17 cellular contexts compared by ENCODE assay signal in genomic region chr2:20186855-20187187, GRCh38. TPM values are rescaled to one million over a fixed set of nuclear protein-coding genes. Genes with fewer than 3 reads are reported as not detected.
DNase-seq lines count a peak whose midpoint lies in the region; ATAC-seq and TF ChIP-seq lines count a peak whose summit lies in the region.
"Had no signal": no experiment of that assay in that cellular context is flagged by ENCODE, and none has a peak within 500 bp of the region (broad histone marks: within the 10 kb centered on the region; RNA-seq: fewer than 3 reads in every experiment).

No MANE protein-coding gene starts in this region.

- peak overlapping the region; percentile 56 to 75 (median 64); a peak in 21 of 22 replicates for H3K9ac ChIP-seq in BLaER1 treated with 17β-estradiol and CSF1 and Interleukin-3, amounts not matched to agents 10 nM and 100 nM

- H3K27me3 ChIP-seq in BLaER1 treated with 17β-estradiol and CSF1 and Interleukin-3, amounts not matched to agents 10 nM and 100 nM, result no peaks in the 10 kb centered on the region
- H3K27me3 ChIP-seq in hepatocyte, result no peaks in the 10 kb centered on the region
- no peaks in the 10 kb centered on the region for H3K27me3 ChIP-seq in osteoblast (ENCODE audit: insufficient read depth, low read length)
- no peaks in the 10 kb centered on the region for H3K27me3 ChIP-seq in prostate gland (replicated peaks; ENCODE audit: insufficient read depth)
- H3K27me3 ChIP-seq: pancreas, uterus had no signal

- DNase-seq in OCI-M1 (lab: John Stamatoyannopoulos, UW) (peak; percentile 30), hepatocyte (ENCODE audit: low spot score) (no peak), osteoblast (ENCODE audit: insufficient read length, low spot score, missing footprints) (peak; percentile 62), prostate gland (ENCODE audit: low spot score) (no peak), activated gamma-delta T cell treated with Interleukin-2 at 50 U/mL for 16 hours (no peak)
- DNase-seq in activated CD4-positive, alpha-beta T cell treated with anti-CD3 and anti-CD28 coated beads, Interleukin-2, amount 50 U/mL, for 1 hour, result no peak
- DNase-seq: activated naive CD4-positive, alpha-beta T cell treated with anti-CD3 and anti-CD28 coated beads, Interleukin-2, amount 50 U/mL, for 16 hours; activated T-cell treated with anti-CD3 and anti-CD28 coated beads, Interleukin-2, amount 50 U/mL, for 4 hours; glutamatergic neuron; left ventricle myocardium inferior; NCI-H1436 treated with DMSO at 0.1 percent for 48 hours; stimulated activated CD4-positive, alpha-beta T cell treated with anti-CD3 and anti-CD28 coated beads, Interleukin-4, amount 100 ng/mL, for 1 hour; uterus had no signal

- H3K4me1 ChIP-seq in BLaER1 treated with 17β-estradiol and CSF1 and Interleukin-3, amounts not matched to agents 10 nM and 100 nM, result peaks cover 42 to 52% (median 44%) of the 10 kb centered on the region in 10 experiments
- H3K4me1 ChIP-seq in hepatocyte (ENCODE audit: insufficient read depth) (peaks cover 55% of the 10 kb centered on the region), osteoblast (ENCODE audit: insufficient read depth, low read length) (peaks cover 15% of the 10 kb centered on the region), prostate gland (replicated peaks) (peaks cover 3% of the 10 kb centered on the region)
- H3K4me1 ChIP-seq: left ventricle myocardium inferior, uterus had no signal

- WGBS in hepatocyte (ENCODE audit: low lambda C conversion rate, missing lambda C conversion rate), result 98% methylated on average over 4 of the region's 4 CpGs
- 90% methylated on average over 4 of the region's 4 CpGs for WGBS in prostate gland

- intact Hi-C loops in prostate gland (cut with DNase I), result no loop called here

- no peaks in the 10 kb centered on the region for H3K9me2 ChIP-seq in hepatocyte (replicated peaks; ENCODE audit: insufficient read depth)

- TF ChIP-seq POLR2A in prostate gland (IDR thresholded peaks at IDR 0.05), result no peak

- H3K36me3 ChIP-seq in BLaER1 treated with 17β-estradiol and CSF1 and Interleukin-3, amounts not matched to agents 10 nM and 100 nM, result no peaks in the 10 kb centered on the region
- H3K36me3 ChIP-seq in hepatocyte (replicated peaks; ENCODE audit: insufficient read depth, low read depth), result no peaks in the 10 kb centered on the region
- H3K36me3 ChIP-seq in osteoblast (ENCODE audit: insufficient read depth, low read length), result no peaks in the 10 kb centered on the region
- H3K36me3 ChIP-seq in prostate gland, result no peaks in the 10 kb centered on the region
- H3K36me3 ChIP-seq: left ventricle myocardium inferior, pancreas, uterus had no signal

- ATAC-seq in GM18873 (IDR thresholded peaks at IDR 0.05; ENCODE audit: low FRiP score, unreplicated experiment), result no peak

- H3K4me2 ChIP-seq in BLaER1 treated with 17β-estradiol and CSF1 and Interleukin-3, amounts not matched to agents 10 nM and 100 nM, result peak overlapping the region; percentile 80 to 97 (median 91)
- H3K4me2 ChIP-seq in hepatocyte (no peak overlapping the region), osteoblast (ENCODE audit: insufficient read depth, low read length) (no peak overlapping the region)

- H3K27ac ChIP-seq in BLaER1 treated with 17β-estradiol and CSF1 and Interleukin-3, amounts not matched to agents 10 nM and 100 nM, result peak overlapping the region; percentile 48 to 90 (median 80); a peak in 21 of 22 replicates
- H3K27ac ChIP-seq in hepatocyte (peak overlapping the region; percentile 86), osteoblast (ENCODE audit: low read depth, low read length) (no peak overlapping the region), prostate gland (no peak overlapping the region)
- H3K27ac ChIP-seq: left ventricle myocardium inferior, uterus had no signal

- H2AFZ ChIP-seq in hepatocyte (no peak overlapping the region), osteoblast (ENCODE audit: low read length) (no peak overlapping the region)

- no peak for TF ChIP-seq CTCF in hepatocyte (IDR thresholded peaks at IDR 0.05; ENCODE audit: poor library complexity)
- TF ChIP-seq CTCF in osteoblast (IDR thresholded peaks at IDR 0.05; ENCODE audit: extremely low read depth, low read depth, low read length), result no peak
- TF ChIP-seq CTCF in prostate gland (IDR thresholded peaks at IDR 0.05), result no peak

- H3K9me3 ChIP-seq in BLaER1 treated with 17β-estradiol and CSF1 and Interleukin-3, amounts not matched to agents 10 nM and 100 nM (replicated peaks in 1 of 11), result no peaks in the 10 kb centered on the region
- H3K9me3 ChIP-seq in hepatocyte (ENCODE audit: low read depth) (no peaks in the 10 kb centered on the region), osteoblast (ENCODE audit: low read depth, low read length) (no peaks in the 10 kb centered on the region), prostate gland (no peaks in the 10 kb centered on the region)
- H3K9me3 ChIP-seq: left ventricle myocardium inferior, pancreas, uterus had no signal

- H3K79me2 ChIP-seq in hepatocyte (no peaks in the 10 kb centered on the region), osteoblast (ENCODE audit: insufficient read depth, low read length) (no peaks in the 10 kb centered on the region)

- no peaks in the 10 kb centered on the region for H4K20me1 ChIP-seq in BLaER1 treated with 17β-estradiol and CSF1 and Interleukin-3, amounts not matched to agents 10 nM and 100 nM
- H4K20me1 ChIP-seq in hepatocyte (ENCODE audit: insufficient read depth, poor library complexity, severe bottlenecking), result no peaks in the 10 kb centered on the region
- no peaks in the 10 kb centered on the region for H4K20me1 ChIP-seq in osteoblast (ENCODE audit: insufficient read depth, low read length)

- H3K4me3 ChIP-seq in BLaER1 treated with 17β-estradiol and CSF1 and Interleukin-3, amounts not matched to agents 10 nM and 100 nM, result peak overlapping the region in 1 of 10 experiments; percentile 12; a peak in 2 of 20 replicates
- H3K4me3 ChIP-seq in hepatocyte (no peak overlapping the region), osteoblast (ENCODE audit: insufficient read depth, low read length) (no peak overlapping the region), prostate gland (no peak overlapping the region)
- H3K4me3 ChIP-seq: left ventricle myocardium inferior, pancreas, skin epidermis, uterus had no signal

RNA-seq across cellular contexts. Expression of gene SDC1, which starts 38.1 kb away (rescaled TPM):
- total RNA-seq in hepatocyte (92.3 and 108 TPM in 2 replicates), osteoblast (7.6 and 11.8 TPM in 2 replicates), prostate gland (100 to 1,000 TPM; 103 to 167 TPM)
- 84.1 and 107 TPM in 2 replicates for polyA plus RNA-seq in hepatocyte

Comparison
In these comparisons a context has a peak if more than half of its experiments do, and no peak if none do; other contexts are left out.
1. H3K27ac ChIP-seq: peak in BLaER1 treated with 17β-estradiol and CSF1 and Interleukin-3, amounts not matched to agents 10 nM and 100 nM (11 of 11) and hepatocyte (single experiment); none in osteoblast (single experiment) and prostate gland (0 of 2).
2. H3K4me2 ChIP-seq: peak in BLaER1 treated with 17β-estradiol and CSF1 and Interleukin-3, amounts not matched to agents 10 nM and 100 nM (11 of 11); none in hepatocyte (single experiment) and osteoblast (single experiment).
3. DNase-seq: peak in OCI-M1 (single experiment) and osteoblast (single experiment); none in hepatocyte (single experiment), activated CD4-positive, alpha-beta T cell treated with anti-CD3 and anti-CD28 coated beads, Interleukin-2, amount 50 U/mL, for 1 hour (single experiment), prostate gland (single experiment) and activated gamma-delta T cell treated with Interleukin-2 at 50 U/mL for 16 hours (single experiment).